ENCODE assay signal across 11 cellular contexts in genomic region chr12:120254809-120255208, GRCh38. TPM values are rescaled to one million over a fixed set of nuclear protein-coding genes. Genes with fewer than 3 reads are reported as not detected.
DNase-seq lines count a peak whose midpoint lies in the region; ATAC-seq and TF ChIP-seq lines count a peak whose summit lies in the region.
"Had no signal": no experiment of that assay in that cellular context is flagged by ENCODE, and none has a peak within 500 bp of the region (broad histone marks: within the 10 kb centered on the region; RNA-seq: fewer than 3 reads in every experiment).

No MANE protein-coding gene starts in this region.

- H3K4me1 Mint-ChIP-seq in type B pancreatic cell (ENCODE audit: unreplicated experiment): peaks cover 26% of the 10 kb centered on the region

- TF ChIP-seq CTCF in heart left ventricle (IDR thresholded peaks at IDR 0.05) (peak in 10 of 12 donors; percentile 11 to 55 (median 34)), type B pancreatic cell (conservative IDR thresholded peaks at IDR 0.05) (no peak)

- H2BK12ac ChIP-seq in mesenchymal stem cell (ENCODE audit: low read length in 2 of 2): no peak overlapping the region

- DNase-seq in heart left ventricle: no peak
- no peak for DNase-seq in left cardiac atrium
- no peak for DNase-seq in caudate nucleus (lab: John Stamatoyannopoulos, UW)
- no peak for DNase-seq in mesenchymal stem cell
- no peak for DNase-seq in type B pancreatic cell (ENCODE audit: extremely low spot score, unreplicated experiment)
- DNase-seq in NCI-H2227 (lab: John Stamatoyannopoulos, UW; ENCODE audit: unreplicated experiment): no peak
- no peak for DNase-seq in SW480 (ENCODE audit: low spot score)
- DNase-seq in NCI-H524 treated with DMSO at 0.1 percent for 48 hours (lab: John Stamatoyannopoulos, UW): no peak
- DNase-seq: activated CD4-positive, alpha-beta T cell treated with anti-CD3 and anti-CD28 coated beads, Interleukin-2, amount 50 U/mL, for 1 hour; hippocampal formation had no signal

- no peak overlapping the region for H3K23ac ChIP-seq in mesenchymal stem cell (ENCODE audit: low read length in 2 of 2)

- H3K4me1 ChIP-seq in heart left ventricle: peaks cover 21 to 100% (median 91%) of the 10 kb centered on the region in 12 donors
- H3K4me1 ChIP-seq in mesenchymal stem cell (ENCODE audit: control insufficient read depth, insufficient read depth, low read depth, low read length): peaks cover 29% of the 10 kb centered on the region

- peaks cover 7% of the 10 kb centered on the region for H3K36me3 Mint-ChIP-seq in type B pancreatic cell

- H3K18ac ChIP-seq in mesenchymal stem cell (ENCODE audit: low read depth in 1 of 2, low read length in 2 of 2): no peak overlapping the region

- WGBS in heart left ventricle, 4 donors: 57 to 70% (median 61%) methylated on average over 7 of the region's 7 CpGs
- 97% methylated on average over 5 of the region's 7 CpGs for WGBS in mesenchymal stem cell

- H3K4me2 ChIP-seq in mesenchymal stem cell (ENCODE audit: low read length, poor library complexity, severe bottlenecking): no peak overlapping the region

- H4K8ac ChIP-seq in mesenchymal stem cell (ENCODE audit: low read length): no peak overlapping the region

- no peaks in the 10 kb centered on the region for H3K9me3 ChIP-seq in heart left ventricle
- no peaks in the 10 kb centered on the region for H3K9me3 ChIP-seq in mesenchymal stem cell (ENCODE audit: control insufficient read depth, low read length)

- ATAC-seq in heart left ventricle (peak in 2 of 4 donors; percentile 4 to 56), left cardiac atrium (no peak)

- H3K36me3 ChIP-seq in heart left ventricle (peaks cover 0 to 14% (median 7%) of the 10 kb centered on the region in 9 donors), mesenchymal stem cell (ENCODE audit: control insufficient read depth in 1 of 2, insufficient read depth in 2 of 2, low read depth in 1 of 2, low read length in 2 of 2) (peaks cover 8 to 37% of the 10 kb centered on the region in 2 experiments)

- no peak overlapping the region for H3K4ac ChIP-seq in mesenchymal stem cell (ENCODE audit: low read depth in 1 of 2, low read length in 2 of 2)

- H3K4me3 Mint-ChIP-seq in type B pancreatic cell: no peak overlapping the region
- H3K4me3 Mint-ChIP-seq: neural crest cell had no signal

- H3K14ac ChIP-seq in mesenchymal stem cell (ENCODE audit: low read length in 2 of 2): no peak overlapping the region

- no peak overlapping the region for H2BK15ac ChIP-seq in mesenchymal stem cell (ENCODE audit: low read depth, poor library complexity, severe bottlenecking)

- H3K27ac ChIP-seq in heart left ventricle (peak overlapping the region; percentile 81 to 97 (median 86)), caudate nucleus (ENCODE audit: low read depth, low read length) (peak overlapping the region; percentile 52), mesenchymal stem cell (ENCODE audit: low read length, poor library complexity, severe bottlenecking) (no peak overlapping the region)

- H2AK5ac ChIP-seq in mesenchymal stem cell (ENCODE audit: low read length, severe bottlenecking): peak overlapping the region; percentile 10

- H3K27ac Mint-ChIP-seq in type B pancreatic cell: peak overlapping the region; percentile 21

- H3K27me3 Mint-ChIP-seq in type B pancreatic cell: no peaks in the 10 kb centered on the region

- no peak overlapping the region for H2AFZ ChIP-seq in mesenchymal stem cell (ENCODE audit: low read depth, low read length)

- no peak overlapping the region for H2BK120ac ChIP-seq in mesenchymal stem cell (ENCODE audit: low read depth, low read length)

- intact Hi-C loops in heart left ventricle (cut with DNase I): no loop called here
- intact Hi-C loops in left cardiac atrium (cut with DNase I): no loop called here

- no peaks in the 10 kb centered on the region for H3K9me3 Mint-ChIP-seq in type B pancreatic cell
- H3K9me3 Mint-ChIP-seq: neural crest cell had no signal

- no peak for TF ChIP-seq POLR2A in heart left ventricle (IDR thresholded peaks at IDR 0.05)

- no peak overlapping the region for H3K4me3 ChIP-seq in heart left ventricle
- H3K4me3 ChIP-seq in mesenchymal stem cell (ENCODE audit: insufficient read depth in 1 of 2, low read depth in 1 of 2, low read length in 2 of 2): no peak overlapping the region

- H3K27me3 ChIP-seq in heart left ventricle (no peaks in the 10 kb centered on the region), mesenchymal stem cell (ENCODE audit: control insufficient read depth in 1 of 2, insufficient read depth in 1 of 2, low read length in 2 of 2) (no peaks in the 10 kb centered on the region)

- H4K91ac ChIP-seq in mesenchymal stem cell (ENCODE audit: low read length): no peak overlapping the region

- no peaks in the 10 kb centered on the region for H3K79me1 ChIP-seq in mesenchymal stem cell (replicated peaks; ENCODE audit: low read length, poor library complexity, severe bottlenecking)

- H2BK5ac ChIP-seq in mesenchymal stem cell (ENCODE audit: low read depth, low read length, poor library complexity, severe bottlenecking): no peak overlapping the region

- no peak overlapping the region for H3K9ac ChIP-seq in mesenchymal stem cell (ENCODE audit: low read length)

RNA-seq across cellular contexts. Expression of gene PXN, which starts 10.7 kb away (rescaled TPM):
- total RNA-seq in heart left ventricle (100 to 1,000 TPM in 1 of 9 donors, 10 to 100 TPM in 8; 34.3 to 103 (median 69.9) TPM), left cardiac atrium (10 to 100 TPM; 70.3 to 86.1 TPM), type B pancreatic cell (ENCODE audit: low replicate concordance) (60.7 and 127 TPM in 2 replicates)
- polyA plus RNA-seq in heart left ventricle: 10 to 100 TPM; 58.7 to 90.5 TPM
- polyA plus RNA-seq in mesenchymal stem cell (2013, experiment 1 of 2): 90.4 TPM
- polyA plus RNA-seq in mesenchymal stem cell (2013, experiment 2 of 2): 88.1 TPM

RNA-seq across cellular contexts. Expression of gene RNU4-2, which starts 36.9 kb away (rescaled TPM):
- over 10,000 TPM in 3 of 9 donors, 1,000 to 10,000 TPM in 4, not detected in 2; 3,467 to 16,563 (median 7,253) TPM for total RNA-seq in heart left ventricle
- not detected for polyA plus RNA-seq in heart left ventricle
- over 10,000 TPM; 14,688 to 67,133 TPM for total RNA-seq in left cardiac atrium
- not detected for polyA plus RNA-seq in mesenchymal stem cell (2013, experiment 1 of 2)
- polyA plus RNA-seq in mesenchymal stem cell (2013, experiment 2 of 2): not detected
- 6,693 and 9,065 TPM in 2 replicates for total RNA-seq in type B pancreatic cell (ENCODE audit: low replicate concordance)

RNA-seq across cellular contexts. Expression of gene RNU4-1, which starts 38.2 kb away (rescaled TPM):
- 1,000 to 10,000 TPM in 4 of 9 donors, 100 to 1,000 TPM in 3, not detected in 2; 376 to 4,299 (median 1,541) TPM for total RNA-seq in heart left ventricle
- not detected for polyA plus RNA-seq in heart left ventricle
- 1,000 to 10,000 TPM; 1,261 to 6,779 TPM for total RNA-seq in left cardiac atrium
- not detected for polyA plus RNA-seq in mesenchymal stem cell (2013, experiment 1 of 2)
- not detected for polyA plus RNA-seq in mesenchymal stem cell (2013, experiment 2 of 2)
- total RNA-seq in type B pancreatic cell (ENCODE audit: low replicate concordance): 4,376 and 7,253 TPM in 2 replicates

RNA-seq across cellular contexts. Expression of gene SIRT4, which starts 47.3 kb away (rescaled TPM):
- total RNA-seq in heart left ventricle (10 to 100 TPM in 1 of 9 donors, 1 to 10 TPM in 8; 3.2 to 10.6 (median 4.7) TPM), left cardiac atrium (1 to 10 TPM; 2.8 to 5.8 TPM), type B pancreatic cell (ENCODE audit: low replicate concordance) (2.0 and 2.7 TPM in 2 replicates)
- 1 to 10 TPM; 3.0 to 7.4 TPM for polyA plus RNA-seq in heart left ventricle
- polyA plus RNA-seq in mesenchymal stem cell (2013, experiment 1 of 2): 0.99 TPM
- polyA plus RNA-seq in mesenchymal stem cell (2013, experiment 2 of 2): 0.85 TPM

RNA-seq across cellular contexts. Expression of gene RPLP0, which starts 53.9 kb away (rescaled TPM):
- 1,000 to 10,000 TPM in 3 of 9 donors, 100 to 1,000 TPM in 6; 487 to 1,330 (median 861) TPM for total RNA-seq in heart left ventricle
- 1,000 to 10,000 TPM in 1 of 2 donors, 100 to 1,000 TPM in 1; 692 to 3,248 TPM for polyA plus RNA-seq in heart left ventricle
- total RNA-seq in left cardiac atrium: 1,000 to 10,000 TPM; 1,049 to 1,054 TPM
- 3,349 TPM for polyA plus RNA-seq in mesenchymal stem cell (2013, experiment 1 of 2)
- 3,313 TPM for polyA plus RNA-seq in mesenchymal stem cell (2013, experiment 2 of 2)
- 2,585 and 2,806 TPM in 2 replicates for total RNA-seq in type B pancreatic cell (ENCODE audit: low replicate concordance)
